In the genomic region with DNA sequence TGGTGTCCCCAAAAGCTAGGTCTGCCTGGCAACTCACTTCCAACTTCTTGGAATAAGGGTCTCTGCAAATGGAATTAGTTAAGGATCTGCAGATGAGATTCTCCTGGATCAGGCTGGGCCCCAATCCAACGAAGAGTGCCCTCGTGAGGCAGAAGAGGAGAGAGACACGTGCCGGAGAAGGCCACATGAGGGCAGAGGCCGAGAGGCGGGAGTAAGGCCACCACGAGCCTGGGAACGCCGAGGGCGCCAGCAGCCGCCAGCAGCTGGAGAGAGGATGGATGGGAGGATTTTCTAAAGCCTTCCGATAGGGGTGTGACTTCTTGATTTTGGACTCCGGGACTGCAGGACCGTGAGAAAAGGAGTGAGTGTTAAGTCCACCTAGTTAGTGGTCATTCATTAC, we compare ENCODE assay signal across 26 cellular contexts.
DNase-seq lines count a peak whose midpoint lies in the region; ATAC-seq and TF ChIP-seq lines count a peak whose summit lies in the region.
"Had no signal": no experiment of that assay in that cellular context is flagged by ENCODE, and none has a peak within 500 bp of the region (broad histone marks: within the 10 kb centered on the region; RNA-seq: fewer than 3 reads in every experiment).

No MANE protein-coding gene starts in this region.

- peaks cover 1% of the 10 kb centered on the region for H3K4me1 Mint-ChIP-seq in mesothelial cell of epicardium

- no peak overlapping the region for H3K27ac Mint-ChIP-seq in mesothelial cell of epicardium

- no peaks in the 10 kb centered on the region; the same call in 1 of the 2 replicates for H3K9me3 ChIP-seq in AG04450 (ENCODE audit: control insufficient read depth, insufficient read depth, low read length)
- no peaks in the 10 kb centered on the region for H3K9me3 ChIP-seq in OCI-LY7 (ENCODE audit: low read length)
- H3K9me3 ChIP-seq: adrenal gland, thyroid gland had no signal

- no TSS peak for BruUV-seq in OCI-LY7 (replicated peaks; lab: Mats Ljungman, UMichigan)

- no peaks in the 10 kb centered on the region for H3K9me3 Mint-ChIP-seq in mesothelial cell of epicardium
- H3K9me3 Mint-ChIP-seq: neural crest cell had no signal

- no peak for DNase-seq in AG04450 (ENCODE audit: low read depth, low spot score)
- peak; percentile 87 for DNase-seq in H7
- peak; percentile 10 for DNase-seq in amniotic epithelial cell (ENCODE audit: low read depth)
- DNase-seq in foreskin keratinocyte = no peak
- DNase-seq in activated CD4-positive, CD25-positive, alpha-beta regulatory T cell treated with anti-CD3 and anti-CD28 coated beads, Interleukin-2, amount 50 U/mL, for 72 hours = no peak
- no peak for DNase-seq in OCI-LY7 (ENCODE audit: low spot score)
- no peak for DNase-seq in NCI-H446 treated with DMSO at 0.1 percent for 48 hours (lab: John Stamatoyannopoulos, UW)
- DNase-seq in mesothelial cell of epicardium (ENCODE audit: low spot score in 2 of 2, unreplicated experiment in 2 of 2) = no peak
- DNase-seq: activated CD4-positive, alpha-beta T cell treated with anti-CD3 and anti-CD28 coated beads for 4 hours; activated naive CD4-positive, alpha-beta T cell treated with Interleukin-2 at 50 U/mL for 16 hours; activated T-cell treated with anti-CD3 and anti-CD28 coated beads, Interleukin-2, amount 50 U/mL, for 48 hours; Karpas-422; kidney glomerular epithelial cell; NCI-H1092; NCI-H187; NCI-H226; posterior cingulate gyrus; SIG-M5; stimulated activated naive CD8-positive, alpha-beta T cell treated with anti-CD3 and anti-CD28 coated beads, Interleukin-15, Interleukin-2, amounts not matched to agents 100 U/mL and 50 U/mL, for 24 hours; thyroid gland had no signal

- POLR2A ChIA-PET in AG04450 (lab: Yijun Ruan, JAX) = interaction anchor here (0.6 kb wide), 1 partner anchor 178 kb away, joined by 4 read pairs; no protein-coding TSS in a partner anchor
- POLR2A ChIA-PET in OCI-LY7 (lab: Charles Lee) = no interaction called here

- intact Hi-C loops in OCI-LY7 (cut with micrococcal nuclease; ENCODE audit: unreplicated experiment) = no loop called here

- TF ChIP-seq CTCF in AG04450 (IDR thresholded peaks at IDR 0.05; ENCODE audit: low read depth, low read length) (peak; percentile 10; the same call in 1 of the 2 replicates), foreskin keratinocyte (conservative IDR thresholded peaks at IDR 0.05) (peak; percentile 38), OCI-LY7 (conservative IDR thresholded peaks at IDR 0.05; ENCODE audit: low read length) (no peak), mesothelial cell of epicardium (IDR thresholded peaks at IDR 0.05; ENCODE audit: unreplicated experiment) (no peak)

- CTCF ChIA-PET in AG04450 (lab: Charles Lee) = no interaction called here
- CTCF ChIA-PET in OCI-LY7 (lab: Charles Lee; ENCODE audit: unreplicated experiment) = no interaction called here

- H3K36me3 Mint-ChIP-seq in mesothelial cell of epicardium = no peaks in the 10 kb centered on the region

- no peaks in the 10 kb centered on the region for H3K27me3 Mint-ChIP-seq in mesothelial cell of epicardium (ENCODE audit: low read depth)

- H3K27me3 ChIP-seq in AG04450 (ENCODE audit: control insufficient read depth, insufficient read depth, low read length) = peaks cover 8% of the 10 kb centered on the region
- H3K27me3 ChIP-seq in H7 (ENCODE audit: control insufficient read depth, insufficient read depth, low read length) = no peaks in the 10 kb centered on the region
- peaks cover 15% of the 10 kb centered on the region for H3K27me3 ChIP-seq in foreskin keratinocyte
- H3K27me3 ChIP-seq: adrenal gland, cardiac muscle cell, thyroid gland had no signal

- H3K36me3 ChIP-seq in H7 (replicated peaks; ENCODE audit: control insufficient read depth, insufficient read depth, low read length) (no peaks in the 10 kb centered on the region), OCI-LY7 (ENCODE audit: insufficient read depth, low read length) (no peaks in the 10 kb centered on the region)
- H3K36me3 ChIP-seq: adrenal gland, cardiac muscle cell, thyroid gland had no signal

- H2AFZ ChIP-seq in OCI-LY7 (ENCODE audit: low read length) = no peak overlapping the region

- H3K27ac ChIP-seq in AG04450 (ENCODE audit: low read depth, low read length) (no peak overlapping the region), foreskin keratinocyte (no peak overlapping the region), OCI-LY7 (ENCODE audit: low read depth, low read length, poor library complexity, severe bottlenecking) (no peak overlapping the region)
- H3K27ac ChIP-seq: adrenal gland, cardiac muscle cell, thyroid gland had no signal

- ATAC-seq in foreskin keratinocyte = no peak
- ATAC-seq: Panc1; sciatic nerve; stimulated activated naive CD8-positive, alpha-beta T cell treated with anti-CD3 and anti-CD28 coated beads, Interleukin-15, Interleukin-2, amounts not matched to agents 100 U/mL and 50 U/mL, for 24 hours had no signal

- H3K9me2 ChIP-seq in OCI-LY7 (ENCODE audit: insufficient read depth, low read length) = no peaks in the 10 kb centered on the region

- no peaks in the 10 kb centered on the region for H4K20me1 ChIP-seq in OCI-LY7 (ENCODE audit: insufficient read depth, low read length)

- H3K4me3 ChIP-seq in AG04450 (ENCODE audit: low read depth, low read length) (no peak overlapping the region), H7 (ENCODE audit: insufficient read depth, low read depth, low read length) (no peak overlapping the region), OCI-LY7 (ENCODE audit: low read depth, low read length, poor library complexity, severe bottlenecking) (no peak overlapping the region)
- H3K4me3 ChIP-seq: adrenal gland, cardiac muscle cell, lung, thyroid gland had no signal

- no peaks in the 10 kb centered on the region for H3K79me2 ChIP-seq in OCI-LY7 (ENCODE audit: insufficient read depth, low read depth, low read length)

- H3K4me1 ChIP-seq in foreskin keratinocyte (no peaks in the 10 kb centered on the region), OCI-LY7 (ENCODE audit: insufficient read depth, low read length, poor library complexity, severe bottlenecking) (peaks cover 11% of the 10 kb centered on the region)
- H3K4me1 ChIP-seq: adrenal gland, thyroid gland had no signal

- H3K4me3 Mint-ChIP-seq in mesothelial cell of epicardium = no peak overlapping the region
- H3K4me3 Mint-ChIP-seq: neural crest cell had no signal

- H3K4me2 ChIP-seq in OCI-LY7 (ENCODE audit: low read length) = no peak overlapping the region

Comparison
In these comparisons a context has a peak if more than half of its experiments do, and no peak if none do; other contexts are left out.
1. DNase-seq: peak in H7 (single experiment) and amniotic epithelial cell (single experiment); none in AG04450 (single experiment), foreskin keratinocyte (0 of 2), activated CD4-positive, CD25-positive, alpha-beta regulatory T cell treated with anti-CD3 and anti-CD28 coated beads, Interleukin-2, amount 50 U/mL, for 72 hours (single experiment), OCI-LY7 (single experiment), NCI-H446 treated with DMSO at 0.1 percent for 48 hours (single experiment) and mesothelial cell of epicardium (0 of 2).
2. CTCF ChIP-seq: peak in AG04450 (single experiment) and foreskin keratinocyte (single experiment); none in OCI-LY7 (single experiment) and mesothelial cell of epicardium (single experiment).